Comparison of ENCODE assay signal across 23 cellular contexts in genomic region chr1:56387071-56387747, GRCh38.
A peak's percentile ranks its signal among the peaks of the same experiment; 100 is the strongest.
DNase-seq lines count a peak whose midpoint lies in the region; ATAC-seq and TF ChIP-seq lines count a peak whose summit lies in the region.
"Had no signal": no experiment of that assay in that cellular context is flagged by ENCODE, and none has a peak within 500 bp of the region (broad histone marks: within the 10 kb centered on the region; RNA-seq: fewer than 3 reads in every experiment).

No MANE protein-coding gene starts in this region.

- DNase-seq in AG10803 (ENCODE audit: low read depth) (peak; percentile 45), DMS79 (lab: John Stamatoyannopoulos, UW) (peak; percentile 32), NCI-H2081 (lab: John Stamatoyannopoulos, UW) (peak; percentile 25 to 77), SW480 (ENCODE audit: low spot score) (peak; percentile 11)
- DNase-seq in activated naive CD8-positive, alpha-beta T cell treated with anti-CD3 and anti-CD28 coated beads, Interleukin-2, amount 50 U/mL, for 24 hours, result no peak
- DNase-seq: activated CD4-positive, alpha-beta T cell treated with anti-CD3 and anti-CD28 coated beads for 48 hours; activated naive CD4-positive, alpha-beta T cell; activated T-cell treated with anti-CD3 and anti-CD28 coated beads, Interleukin-2, amount 50 U/mL, for 48 hours; adrenal gland; effector CD4-positive, alpha-beta T cell; naive thymus-derived CD4-positive, alpha-beta T cell; NCI-H510A treated with DMSO at 0.1 percent for 48 hours; SHP77 treated with DMSO at 0.1 percent for 48 hours; stimulated activated CD4-positive, alpha-beta T cell treated with anti-CD3 and anti-CD28 coated beads, Interleukin-4, amount 100 ng/mL, for 4 hours; T-helper 9 cell; upper lobe of left lung had no signal

- H3K36me3 Mint-ChIP-seq in activated naive CD8-positive, alpha-beta T cell treated with anti-CD3 and anti-CD28 coated beads, Interleukin-2, amount 50 U/mL, for 24 hours (ENCODE audit: low read depth), result no peaks in the 10 kb centered on the region
- H3K36me3 Mint-ChIP-seq: CD14-positive monocyte; naive thymus-derived CD4-positive, alpha-beta T cell; stimulated activated memory B cell treated with anti-CD40 and anti-IgM and Interleukin-4, amounts not matched to agents 10 μg/mL and 1 μg/mL and 100 μg/mL, for 72 hours had no signal

- peaks cover 7% of the 10 kb centered on the region for H3K9me3 Mint-ChIP-seq in activated naive CD8-positive, alpha-beta T cell treated with anti-CD3 and anti-CD28 coated beads, Interleukin-2, amount 50 U/mL, for 24 hours
- H3K9me3 Mint-ChIP-seq: stimulated activated memory B cell treated with anti-CD40 and anti-IgM and Interleukin-4, amounts not matched to agents 10 μg/mL and 1 μg/mL and 100 μg/mL, for 72 hours had no signal

- H3K27ac Mint-ChIP-seq in activated naive CD8-positive, alpha-beta T cell treated with anti-CD3 and anti-CD28 coated beads, Interleukin-2, amount 50 U/mL, for 24 hours, result no peak overlapping the region
- H3K27ac Mint-ChIP-seq: CD14-positive monocyte; mesothelial cell of epicardium; naive thymus-derived CD4-positive, alpha-beta T cell; stimulated activated memory B cell treated with anti-CD40 and anti-IgM and Interleukin-4, amounts not matched to agents 10 μg/mL and 1 μg/mL and 100 μg/mL, for 72 hours had no signal

- no peak overlapping the region for H3K4me3 Mint-ChIP-seq in activated naive CD8-positive, alpha-beta T cell treated with anti-CD3 and anti-CD28 coated beads, Interleukin-2, amount 50 U/mL, for 24 hours
- H3K4me3 Mint-ChIP-seq: CD14-positive monocyte; mesothelial cell of epicardium; naive thymus-derived CD4-positive, alpha-beta T cell; stimulated activated memory B cell treated with anti-CD40 and anti-IgM and Interleukin-4, amounts not matched to agents 10 μg/mL and 1 μg/mL and 100 μg/mL, for 72 hours had no signal

- H3K4me1 Mint-ChIP-seq in activated naive CD8-positive, alpha-beta T cell treated with anti-CD3 and anti-CD28 coated beads, Interleukin-2, amount 50 U/mL, for 24 hours, result no peaks in the 10 kb centered on the region
- H3K4me1 Mint-ChIP-seq: CD14-positive monocyte; naive thymus-derived CD4-positive, alpha-beta T cell; stimulated activated memory B cell treated with anti-CD40 and anti-IgM and Interleukin-4, amounts not matched to agents 10 μg/mL and 1 μg/mL and 100 μg/mL, for 72 hours had no signal

- peaks cover 2% of the 10 kb centered on the region for H3K27me3 Mint-ChIP-seq in activated naive CD8-positive, alpha-beta T cell treated with anti-CD3 and anti-CD28 coated beads, Interleukin-2, amount 50 U/mL, for 24 hours
- H3K27me3 Mint-ChIP-seq: stimulated activated memory B cell treated with anti-CD40 and anti-IgM and Interleukin-4, amounts not matched to agents 10 μg/mL and 1 μg/mL and 100 μg/mL, for 72 hours had no signal

- no peak overlapping the region for H3K4me3 ChIP-seq in AG10803 (ENCODE audit: low read length)
- H3K4me3 ChIP-seq: adrenal gland, prostate gland, upper lobe of left lung had no signal

- no peak for TF ChIP-seq CTCF in AG10803 (conservative IDR thresholded peaks at IDR 0.05; ENCODE audit: low read length)

- ATAC-seq in activated CD4-positive, CD25-positive, alpha-beta regulatory T cell treated with anti-CD3 and anti-CD28 coated beads, Interleukin-2, amount 50 U/mL, for 24 hours, result no peak
- no peak for ATAC-seq in GM18861 (IDR thresholded peaks at IDR 0.05; ENCODE audit: unreplicated experiment)
- ATAC-seq in activated naive CD8-positive, alpha-beta T cell treated with anti-CD3 and anti-CD28 coated beads, Interleukin-2, amount 50 U/mL, for 24 hours, result no peak
- ATAC-seq: naive thymus-derived CD4-positive, alpha-beta T cell; Panc1; stimulated activated memory B cell treated with anti-CD40 and anti-IgM and Interleukin-4, amounts not matched to agents 10 μg/mL and 1 μg/mL and 100 μg/mL, for 72 hours had no signal
